2 cellular contexts compared by ENCODE assay signal in the genomic region with DNA sequence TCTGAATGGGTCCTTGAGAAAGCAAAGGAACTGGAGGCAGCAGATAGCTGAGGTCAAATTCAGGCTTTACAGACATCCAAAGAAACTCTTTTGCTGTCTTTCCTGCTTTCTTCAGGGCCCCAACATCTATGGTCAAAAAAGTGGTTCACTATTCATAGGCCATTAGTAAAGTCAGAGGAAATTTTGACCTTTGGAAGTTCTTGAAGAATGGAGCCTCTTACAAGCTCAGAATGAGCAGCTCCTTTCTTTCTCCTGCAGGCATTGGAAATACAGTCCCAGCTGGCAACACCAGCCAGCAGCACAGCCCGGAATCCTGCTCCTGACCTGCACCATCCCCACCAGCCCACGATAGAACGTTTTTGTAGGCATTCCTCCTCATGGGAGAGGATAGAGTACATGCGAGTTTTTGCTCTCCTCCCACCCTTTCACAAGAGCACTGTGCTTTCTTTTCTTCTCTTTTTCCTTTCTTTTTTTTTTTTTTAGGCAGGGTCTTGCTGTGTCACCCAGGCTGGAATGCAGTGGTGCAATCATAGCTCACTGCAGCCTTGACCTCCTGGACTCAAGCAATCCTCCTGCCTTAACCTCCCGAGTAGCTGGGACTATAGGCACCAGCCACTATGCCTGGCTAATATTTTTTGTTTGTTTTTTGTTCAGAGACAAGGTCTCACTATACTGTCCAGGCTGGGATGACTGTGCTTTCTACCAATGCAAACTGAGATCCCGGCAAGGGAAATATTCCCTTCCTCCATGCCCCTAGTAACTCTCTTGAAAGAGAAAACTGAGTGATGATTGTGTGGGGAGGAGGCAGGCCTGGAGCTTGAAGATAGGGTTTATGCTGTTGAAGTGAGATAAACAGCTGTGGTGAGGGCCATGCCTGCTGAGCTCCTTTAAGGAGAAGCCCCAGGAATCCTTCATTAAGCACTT.
A peak's percentile ranks its signal among the peaks of the same experiment; 100 is the strongest.
TF ChIP-seq lines count a peak whose summit lies in the region.

No MANE protein-coding gene starts in this region.

TF ChIP-seq in K562, 482 proteins besides CTCF, POLR2A, EP300 and RAD21 (continued from another document and continues in another):
- TF ChIP-seq ZNF398 (CRISPR knock-in tag; IDR thresholded peaks at IDR 0.05): no peak
- peak; percentile 99 for TF ChIP-seq MTA2 (IDR thresholded peaks at IDR 0.05; ENCODE audit: low read depth)
- no peak for TF ChIP-seq ZNF174 (CRISPR knock-in tag; IDR thresholded peaks at IDR 0.05)
- TF ChIP-seq CEBPG (CRISPR knock-in tag; IDR thresholded peaks at IDR 0.05): peak; percentile 70; the same call in 1 of the 2 replicates
- TF ChIP-seq CEBPG (tag; conservative IDR thresholded peaks at IDR 0.05 in 1 of 2, IDR thresholded peaks at IDR 0.05 in 1 of 2): peak; percentile 67 to 71
- TF ChIP-seq RFX1 (IDR thresholded peaks at IDR 0.05): no peak; the same call in 1 of the 2 replicates
- TF ChIP-seq, protein P1, sequence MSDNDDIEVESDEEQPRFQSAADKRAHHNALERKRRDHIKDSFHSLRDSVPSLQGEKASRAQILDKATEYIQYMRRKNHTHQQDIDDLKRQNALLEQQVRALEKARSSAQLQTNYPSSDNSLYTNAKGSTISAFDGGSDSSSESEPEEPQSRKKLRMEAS (CRISPR knock-in tag; IDR thresholded peaks at IDR 0.05): no peak; the same call in 1 of the 2 replicates
- TF ChIP-seq, protein P2, sequence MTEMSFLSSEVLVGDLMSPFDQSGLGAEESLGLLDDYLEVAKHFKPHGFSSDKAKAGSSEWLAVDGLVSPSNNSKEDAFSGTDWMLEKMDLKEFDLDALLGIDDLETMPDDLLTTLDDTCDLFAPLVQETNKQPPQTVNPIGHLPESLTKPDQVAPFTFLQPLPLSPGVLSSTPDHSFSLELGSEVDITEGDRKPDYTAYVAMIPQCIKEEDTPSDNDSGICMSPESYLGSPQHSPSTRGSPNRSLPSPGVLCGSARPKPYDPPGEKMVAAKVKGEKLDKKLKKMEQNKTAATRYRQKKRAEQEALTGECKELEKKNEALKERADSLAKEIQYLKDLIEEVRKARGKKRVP (CRISPR knock-in tag; IDR thresholded peaks at IDR 0.05): 0 out of 2 replicates have a peak, but pooled peaks have one; percentile 54
- TF ChIP-seq NR4A1 (CRISPR knock-in tag; IDR thresholded peaks at IDR 0.05): no peak
- no peak for TF ChIP-seq NR4A1 (tag; IDR thresholded peaks at IDR 0.05)
- peak; percentile 64; the same call in 1 of the 2 replicates for TF ChIP-seq IFI16 (CRISPR knock-in tag; IDR thresholded peaks at IDR 0.05)
- no peak for TF ChIP-seq NUFIP1 (IDR thresholded peaks at IDR 0.05; ENCODE audit: partially characterized antibody)
- peak; percentile 91 for TF ChIP-seq MXI1 (IDR thresholded peaks at IDR 0.05; ENCODE audit: low read depth, low read length)
- 0 out of 2 replicates have a peak, but pooled peaks have one; percentile 40 for TF ChIP-seq HIVEP1 (CRISPR knock-in tag; IDR thresholded peaks at IDR 0.05)
- peak; percentile 82; the same call in 1 of the 2 replicates for TF ChIP-seq EZH2 (IDR thresholded peaks at IDR 0.05; ENCODE audit: borderline replicate concordance, low read depth, low read length)
- no peak for TF ChIP-seq ETV6 (IDR thresholded peaks at IDR 0.05; ENCODE audit: borderline replicate concordance in 1 of 2, low read depth in 2 of 2, low read length in 1 of 2)
- no peak for TF ChIP-seq ETV6 (CRISPR knock-in tag; IDR thresholded peaks at IDR 0.05; ENCODE audit: borderline replicate concordance)
- no peak for TF ChIP-seq ZNF408 (CRISPR knock-in tag; IDR thresholded peaks at IDR 0.05; ENCODE audit: low read depth)
- no peak for TF ChIP-seq FOXA1 (IDR thresholded peaks at IDR 0.05; ENCODE audit: borderline replicate concordance)
- TF ChIP-seq, protein P3, sequence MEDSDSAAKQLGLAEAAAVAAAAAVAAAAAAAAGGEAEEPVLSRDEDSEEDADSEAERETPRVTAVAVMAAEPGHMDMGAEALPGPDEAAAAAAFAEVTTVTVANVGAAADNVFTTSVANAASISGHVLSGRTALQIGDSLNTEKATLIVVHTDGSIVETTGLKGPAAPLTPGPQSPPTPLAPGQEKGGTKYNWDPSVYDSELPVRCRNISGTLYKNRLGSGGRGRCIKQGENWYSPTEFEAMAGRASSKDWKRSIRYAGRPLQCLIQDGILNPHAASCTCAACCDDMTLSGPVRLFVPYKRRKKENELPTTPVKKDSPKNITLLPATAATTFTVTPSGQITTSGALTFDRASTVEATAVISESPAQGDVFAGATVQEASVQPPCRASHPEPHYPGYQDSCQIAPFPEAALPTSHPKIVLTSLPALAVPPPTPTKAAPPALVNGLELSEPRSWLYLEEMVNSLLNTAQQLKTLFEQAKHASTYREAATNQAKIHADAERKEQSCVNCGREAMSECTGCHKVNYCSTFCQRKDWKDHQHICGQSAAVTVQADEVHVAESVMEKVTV (CRISPR knock-in tag; IDR thresholded peaks at IDR 0.05): no peak; the same call in 1 of the 2 replicates
- TF ChIP-seq NFRKB (IDR thresholded peaks at IDR 0.05; ENCODE audit: low read depth): no peak; the same call in 1 of the 2 replicates
- TF ChIP-seq IRF2 (CRISPR knock-in tag; IDR thresholded peaks at IDR 0.05): no peak
- no peak for TF ChIP-seq RHOXF2B (CRISPR knock-in tag; conservative IDR thresholded peaks at IDR 0.05)
- TF ChIP-seq HOXB6 (CRISPR knock-in tag; IDR thresholded peaks at IDR 0.05; ENCODE audit: borderline replicate concordance): no peak
- TF ChIP-seq POU5F1 (IDR thresholded peaks at IDR 0.05; ENCODE audit: borderline replicate concordance, low read depth, low read length, partially characterized antibody): no peak
- TF ChIP-seq ILF3 (IDR thresholded peaks at IDR 0.05; ENCODE audit: borderline replicate concordance): peak; percentile 50; the same call in 1 of the 2 replicates
- peak; percentile 71; the same call in 1 of the 2 replicates for TF ChIP-seq SP1 (CRISPR knock-in tag; IDR thresholded peaks at IDR 0.05)

TF ChIP-seq in HepG2, 621 proteins besides CTCF, POLR2A, EP300 and RAD21 (continued from another document and continues in another):
- TF ChIP-seq, protein P4, sequence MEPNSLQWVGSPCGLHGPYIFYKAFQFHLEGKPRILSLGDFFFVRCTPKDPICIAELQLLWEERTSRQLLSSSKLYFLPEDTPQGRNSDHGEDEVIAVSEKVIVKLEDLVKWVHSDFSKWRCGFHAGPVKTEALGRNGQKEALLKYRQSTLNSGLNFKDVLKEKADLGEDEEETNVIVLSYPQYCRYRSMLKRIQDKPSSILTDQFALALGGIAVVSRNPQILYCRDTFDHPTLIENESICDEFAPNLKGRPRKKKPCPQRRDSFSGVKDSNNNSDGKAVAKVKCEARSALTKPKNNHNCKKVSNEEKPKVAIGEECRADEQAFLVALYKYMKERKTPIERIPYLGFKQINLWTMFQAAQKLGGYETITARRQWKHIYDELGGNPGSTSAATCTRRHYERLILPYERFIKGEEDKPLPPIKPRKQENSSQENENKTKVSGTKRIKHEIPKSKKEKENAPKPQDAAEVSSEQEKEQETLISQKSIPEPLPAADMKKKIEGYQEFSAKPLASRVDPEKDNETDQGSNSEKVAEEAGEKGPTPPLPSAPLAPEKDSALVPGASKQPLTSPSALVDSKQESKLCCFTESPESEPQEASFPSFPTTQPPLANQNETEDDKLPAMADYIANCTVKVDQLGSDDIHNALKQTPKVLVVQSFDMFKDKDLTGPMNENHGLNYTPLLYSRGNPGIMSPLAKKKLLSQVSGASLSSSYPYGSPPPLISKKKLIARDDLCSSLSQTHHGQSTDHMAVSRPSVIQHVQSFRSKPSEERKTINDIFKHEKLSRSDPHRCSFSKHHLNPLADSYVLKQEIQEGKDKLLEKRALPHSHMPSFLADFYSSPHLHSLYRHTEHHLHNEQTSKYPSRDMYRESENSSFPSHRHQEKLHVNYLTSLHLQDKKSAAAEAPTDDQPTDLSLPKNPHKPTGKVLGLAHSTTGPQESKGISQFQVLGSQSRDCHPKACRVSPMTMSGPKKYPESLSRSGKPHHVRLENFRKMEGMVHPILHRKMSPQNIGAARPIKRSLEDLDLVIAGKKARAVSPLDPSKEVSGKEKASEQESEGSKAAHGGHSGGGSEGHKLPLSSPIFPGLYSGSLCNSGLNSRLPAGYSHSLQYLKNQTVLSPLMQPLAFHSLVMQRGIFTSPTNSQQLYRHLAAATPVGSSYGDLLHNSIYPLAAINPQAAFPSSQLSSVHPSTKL (CRISPR knock-in tag; IDR thresholded peaks at IDR 0.05): peak; percentile 88
- TF ChIP-seq ZNF543 (CRISPR knock-in tag; IDR thresholded peaks at IDR 0.05) (0 out of 2 replicates have a peak, but pooled peaks have one; percentile 27), PLRG1 (conservative IDR thresholded peaks at IDR 0.05) (no peak), CHD2 (IDR thresholded peaks at IDR 0.05; ENCODE audit: low read depth, low read length) (no peak), ZNF367 (CRISPR knock-in tag; IDR thresholded peaks at IDR 0.05; ENCODE audit: borderline replicate concordance) (no peak), GABPA (IDR thresholded peaks at IDR 0.05; ENCODE audit: low read depth, low read length) (no peak), GABPA (CRISPR knock-in tag; IDR thresholded peaks at IDR 0.05; ENCODE audit: low read depth) (no peak), SOX5 (CRISPR knock-in tag; IDR thresholded peaks at IDR 0.05; ENCODE audit: borderline replicate concordance) (peak; percentile 37; the same call in 1 of the 2 replicates), GABPB1 (CRISPR knock-in tag; IDR thresholded peaks at IDR 0.05) (0 out of 2 replicates have a peak, but pooled peaks have one; percentile 21), ZNF775 (CRISPR knock-in tag; IDR thresholded peaks at IDR 0.05; ENCODE audit: borderline replicate concordance) (no peak), CEBPG (CRISPR knock-in tag; IDR thresholded peaks at IDR 0.05) (peak; percentile 75), ZBTB1 (CRISPR knock-in tag; IDR thresholded peaks at IDR 0.05; ENCODE audit: borderline replicate concordance) (no peak), DPF2 (CRISPR knock-in tag; IDR thresholded peaks at IDR 0.05; ENCODE audit: borderline replicate concordance, low read depth) (peak; percentile 45; the same call in 1 of the 2 replicates), REPIN1 (CRISPR knock-in tag; IDR thresholded peaks at IDR 0.05; ENCODE audit: borderline replicate concordance, low read depth) (no peak), ZNF574 (CRISPR knock-in tag; IDR thresholded peaks at IDR 0.05) (no peak), ZNF557 (CRISPR knock-in tag; IDR thresholded peaks at IDR 0.05) (no peak), ZFP41 (CRISPR knock-in tag; IDR thresholded peaks at IDR 0.05; ENCODE audit: borderline replicate concordance) (no peak), ZNF75D (CRISPR knock-in tag; IDR thresholded peaks at IDR 0.05; ENCODE audit: borderline replicate concordance) (no peak), EED (CRISPR knock-in tag; IDR thresholded peaks at IDR 0.05) (no peak), TEAD3 (CRISPR knock-in tag; optimal IDR thresholded peaks at IDR 0.05; ENCODE audit: borderline replicate concordance) (peak; percentile 96), KLF12 (CRISPR knock-in tag; IDR thresholded peaks at IDR 0.05; ENCODE audit: borderline replicate concordance) (no peak), FOXO1 (CRISPR knock-in tag; IDR thresholded peaks at IDR 0.05) (peak; percentile 37; the same call in 1 of the 2 replicates), POGK (CRISPR knock-in tag; conservative IDR thresholded peaks at IDR 0.05) (no peak)
- TF ChIP-seq, protein P5, sequence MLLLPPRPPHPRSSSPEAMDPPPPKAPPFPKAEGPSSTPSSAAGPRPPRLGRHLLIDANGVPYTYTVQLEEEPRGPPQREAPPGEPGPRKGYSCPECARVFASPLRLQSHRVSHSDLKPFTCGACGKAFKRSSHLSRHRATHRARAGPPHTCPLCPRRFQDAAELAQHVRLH (CRISPR knock-in tag; IDR thresholded peaks at IDR 0.05; ENCODE audit: borderline replicate concordance, low read depth): peak; percentile 74; the same call in 1 of the 2 replicates
- TF ChIP-seq, protein P6, sequence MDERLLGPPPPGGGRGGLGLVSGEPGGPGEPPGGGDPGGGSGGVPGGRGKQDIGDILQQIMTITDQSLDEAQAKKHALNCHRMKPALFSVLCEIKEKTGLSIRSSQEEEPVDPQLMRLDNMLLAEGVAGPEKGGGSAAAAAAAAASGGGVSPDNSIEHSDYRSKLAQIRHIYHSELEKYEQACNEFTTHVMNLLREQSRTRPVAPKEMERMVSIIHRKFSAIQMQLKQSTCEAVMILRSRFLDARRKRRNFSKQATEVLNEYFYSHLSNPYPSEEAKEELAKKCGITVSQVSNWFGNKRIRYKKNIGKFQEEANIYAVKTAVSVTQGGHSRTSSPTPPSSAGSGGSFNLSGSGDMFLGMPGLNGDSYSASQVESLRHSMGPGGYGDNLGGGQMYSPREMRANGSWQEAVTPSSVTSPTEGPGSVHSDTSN (CRISPR knock-in tag; IDR thresholded peaks at IDR 0.05): no peak
